8 cellular contexts compared by ENCODE assay signal in genomic region chr1:171943973-171944561, GRCh38.
"Had no signal": no experiment of that assay in that cellular context is flagged by ENCODE, and none has a peak within 500 bp of the region (broad histone marks: within the 10 kb centered on the region; RNA-seq: fewer than 3 reads in every experiment).

No MANE protein-coding gene starts in this region.

- H3K9ac ChIP-seq: GM23248 had no signal

- H3K9me3 ChIP-seq: HAP-1 had no signal

- H3K27ac ChIP-seq: GM23248 had no signal

- H2AFZ ChIP-seq: GM23248 had no signal

- H3K4me3 ChIP-seq: GM23248, HAP-1, K562 had no signal

- H3K4me1 ChIP-seq: HAP-1 had no signal

- H3K36me3 ChIP-seq: HAP-1 had no signal

- DNase-seq: GM23248, GOT3, H7, IMR-90, KG1 had no signal

- ATAC-seq: HCT116, K562 had no signal
